8 cellular contexts compared by ENCODE assay signal in the genomic region with DNA sequence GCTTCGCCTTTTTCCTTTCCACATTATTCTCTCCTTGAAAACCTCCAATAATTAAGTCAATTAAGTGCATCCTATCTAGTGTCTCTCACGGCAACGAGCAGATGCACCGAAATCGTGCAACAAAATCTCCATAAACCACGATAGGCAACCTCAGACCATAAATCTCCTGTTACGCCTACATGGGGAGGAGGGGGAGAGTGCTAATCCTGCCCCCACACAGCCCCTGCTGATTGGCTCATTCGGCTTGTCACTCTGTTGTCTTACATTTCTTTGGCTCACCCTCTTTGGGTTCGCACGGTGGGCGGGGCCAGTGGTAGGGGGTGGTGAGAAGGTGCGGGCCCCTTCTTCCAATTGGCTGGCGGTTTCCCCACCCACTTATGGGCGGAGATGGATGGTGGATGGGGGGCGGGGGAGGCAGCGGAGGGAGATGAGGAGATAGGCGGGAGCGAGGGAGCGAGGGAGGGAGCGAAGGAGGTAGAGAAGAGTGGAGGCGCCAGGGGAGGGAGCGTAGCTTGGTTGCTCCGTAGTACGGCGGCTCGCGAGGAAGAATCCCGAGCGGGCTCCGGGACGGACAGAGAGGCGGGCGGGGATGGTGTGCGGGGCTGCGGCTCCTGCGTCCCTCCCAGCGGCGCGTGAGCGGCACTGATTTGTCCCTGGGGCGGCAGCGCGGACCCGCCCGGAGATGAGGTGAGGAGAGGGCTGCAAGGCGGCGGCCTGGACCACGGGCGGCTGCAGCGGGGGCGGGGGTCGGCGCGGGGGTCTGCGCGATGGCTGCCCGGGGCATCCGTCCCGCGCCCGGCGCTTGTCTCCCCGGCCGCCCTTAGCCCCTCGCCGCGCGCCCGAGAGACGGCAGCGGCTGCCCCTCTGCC. TPM values are rescaled to one million over a fixed set of nuclear protein-coding genes. Genes with fewer than 3 reads are reported as not detected.
DNase-seq lines count a peak whose midpoint lies in the region; ATAC-seq, FAIRE-seq and TF ChIP-seq lines count a peak whose summit lies in the region.

A gene (plus strand): TSS at position 475 of the 869 bp plus-strand sequence. CDS start 76,328 bp downstream, outside the sequence.

- DNase-seq in GM12891 (ENCODE audit: insufficient read length, low spot score): peak; percentile 88
- DNase-seq in NCI-H146 (lab: John Stamatoyannopoulos, UW): peak; percentile 98
- DNase-seq in T-cell: peak; percentile 98 to 100 (median 100)
- peak; percentile 97 for DNase-seq in amniotic stem cell (lab: John Stamatoyannopoulos, UW)
- peak; percentile 100 for DNase-seq in heart right ventricle
- peak; percentile 100 for DNase-seq in posterior cingulate gyrus
- DNase-seq in type B pancreatic cell (ENCODE audit: extremely low spot score, unreplicated experiment): peak; percentile 99

- peak within 1 kb of the TSS; percentile 78 to 93 (median 86) for H3K27ac ChIP-seq in heart right ventricle

- TF ChIP-seq CTCF in heart right ventricle (IDR thresholded peaks at IDR 0.05) (no peak), type B pancreatic cell (conservative IDR thresholded peaks at IDR 0.05) (no peak)

- peaks cover 3 to 42% (median 25%) of the 10 kb centered on the region in 9 donors for H3K4me1 ChIP-seq in heart right ventricle

- H3K36me3 Mint-ChIP-seq in T-cell: peaks cover 6% of the 10 kb centered on the region
- peaks cover 6% of the 10 kb centered on the region for H3K36me3 Mint-ChIP-seq in type B pancreatic cell

- intact Hi-C loops in heart right ventricle (cut with DNase I): loop anchor here in 8 of 10 donors (5.0 to 10.0 kb wide), 11 partner anchors 103 to 260 kb away; no protein-coding TSS in a partner anchor
- intact Hi-C loops in posterior cingulate gyrus (cut with DNase I): loop anchor here (2.0 to 10.0 kb wide), 4 partner anchors 53 to 1907 kb away; a partner anchor contains a TSS

- ATAC-seq in HG02870 (IDR thresholded peaks at IDR 0.05; ENCODE audit: unreplicated experiment) (peak; percentile 85), T-cell (replicated peaks in 1 of 4) (peak; percentile 86 to 90 (median 88)), heart right ventricle (peak; percentile 92 to 97 (median 96))

- no peaks in the 10 kb centered on the region for H3K9me3 Mint-ChIP-seq in T-cell
- no peaks in the 10 kb centered on the region for H3K9me3 Mint-ChIP-seq in type B pancreatic cell

- POLR2A ChIA-PET in T-cell (lab: Charles Lee): no interaction called here

- H3K27me3 ChIP-seq in heart right ventricle: no peaks in the 10 kb centered on the region

- H3K4me1 Mint-ChIP-seq in T-cell (peaks cover 29 to 35% (median 35%) of the 10 kb centered on the region in 3 donors), type B pancreatic cell (ENCODE audit: unreplicated experiment) (peaks cover 19% of the 10 kb centered on the region)

- H3K4me3 ChIP-seq in heart right ventricle: peak within 1 kb of the TSS; percentile 66 to 96 (median 88)

- no peak for FAIRE-seq in GM12891 (lab: Jason Lieb, UNC)

- no peaks in the 10 kb centered on the region for H3K9me3 ChIP-seq in heart right ventricle

- TF ChIP-seq POLR2A in GM12891 (IDR thresholded peaks at IDR 0.05; ENCODE audit: low read depth, low read length): no peak

- 0 to 1% methylated on average over 63 to 66 of the region's 71 CpGs for WGBS in heart right ventricle, 2 donors

- H3K27me3 Mint-ChIP-seq in T-cell: peaks cover 11 to 21% of the 10 kb centered on the region in 2 donors
- no peaks in the 10 kb centered on the region for H3K27me3 Mint-ChIP-seq in type B pancreatic cell

- H3K27ac Mint-ChIP-seq in T-cell: peak within 1 kb of the TSS; percentile 95 to 97
- H3K27ac Mint-ChIP-seq in type B pancreatic cell: peak within 1 kb of the TSS; percentile 98

- CTCF ChIA-PET in T-cell (lab: Charles Lee): interaction anchor here in 1 of 2 donors (0.5 kb wide), 1 partner anchor 281 kb away, joined by 3 read pairs; no protein-coding TSS in a partner anchor

- peaks cover 0 to 7% (median 0%) of the 10 kb centered on the region in 9 donors for H3K36me3 ChIP-seq in heart right ventricle

- H3K4me3 Mint-ChIP-seq in T-cell: peak within 1 kb of the TSS; percentile 76 to 90 (median 89)
- H3K4me3 Mint-ChIP-seq in type B pancreatic cell: peak within 1 kb of the TSS; percentile 97

TF ChIP-seq in GM12891, 5 proteins besides CTCF, POLR2A, EP300 and RAD21:
- TF ChIP-seq POLR2AphosphoS5 (IDR thresholded peaks at IDR 0.05; ENCODE audit: low read depth, low read length) (no peak), PAX5 (IDR thresholded peaks at IDR 0.05; ENCODE audit: insufficient read depth, low read length, severe bottlenecking) (no peak), TAF1 (IDR thresholded peaks at IDR 0.05; ENCODE audit: low read depth, low read length) (no peak), SPI1 (IDR thresholded peaks at IDR 0.05; ENCODE audit: low read depth, low read length) (no peak), POU2F2 (IDR thresholded peaks at IDR 0.05; ENCODE audit: low read depth, low read length) (no peak; the same call in 1 of the 2 replicates)

RNA-seq across cellular contexts. Expression of the gene that starts here (rescaled TPM):
- polyA plus RNA-seq in GM12891 (2012; ENCODE audit: low read depth, missing spikeins): 0.59 TPM
- total RNA-seq in T-cell (1 to 10 TPM; 2.3 to 3.9 (median 3.0) TPM), heart right ventricle (10 to 100 TPM; 25.0 to 47.3 (median 33.2) TPM), type B pancreatic cell (ENCODE audit: low replicate concordance) (44.7 and 89.1 TPM in 2 replicates)
- 10 to 100 TPM; 14.6 to 20.0 TPM for polyA plus RNA-seq in heart right ventricle

Comparison
In these comparisons a context has a peak if more than half of its experiments do, and no peak if none do; other contexts are left out.
1. Peak in every context shown above with its lines: DNase-seq, ATAC-seq, H3K4me3 ChIP-seq and H3K27ac ChIP-seq.